8 cellular contexts compared by ENCODE assay signal in genomic region chr11:118911880-118912741, GRCh38. TPM values are rescaled to one million over a fixed set of nuclear protein-coding genes. Genes with fewer than 3 reads are reported as not detected.
DNase-seq lines count a peak whose midpoint lies in the region; ATAC-seq and TF ChIP-seq lines count a peak whose summit lies in the region.

No MANE protein-coding gene starts in this region.

- TF ChIP-seq POLR2A in prostate gland (IDR thresholded peaks at IDR 0.05): peak; percentile 57

- peak overlapping the region; percentile 95 for H3K27ac Mint-ChIP-seq in activated naive CD4-positive, alpha-beta T cell treated with anti-CD3 and anti-CD28 coated beads, Interleukin-2, amount 50 U/mL, for 24 hours

- peaks cover 83% of the 10 kb centered on the region for H3K4me1 Mint-ChIP-seq in activated naive CD4-positive, alpha-beta T cell treated with anti-CD3 and anti-CD28 coated beads, Interleukin-2, amount 50 U/mL, for 24 hours

- DNase-seq in GM03348 (ENCODE audit: low spot score) (peak; percentile 89), RWPE1 (ENCODE audit: low spot score) (peak; percentile 87), Right ventricle myocardium superior (peak; percentile 84), prostate gland (ENCODE audit: low spot score) (peak; percentile 86), upper lobe of right lung (peak; percentile 88), GM20000 (ENCODE audit: low spot score) (no peak)

- H3K4me1 ChIP-seq in prostate gland (replicated peaks) (peaks cover 79% of the 10 kb centered on the region), upper lobe of right lung (peaks cover 95% of the 10 kb centered on the region)

- H3K27me3 ChIP-seq in prostate gland (replicated peaks; ENCODE audit: insufficient read depth) (no peaks in the 10 kb centered on the region), upper lobe of right lung (no peaks in the 10 kb centered on the region)

- H3K36me3 Mint-ChIP-seq in activated naive CD4-positive, alpha-beta T cell treated with anti-CD3 and anti-CD28 coated beads, Interleukin-2, amount 50 U/mL, for 24 hours: no peaks in the 10 kb centered on the region

- ATAC-seq in Right ventricle myocardium superior (ENCODE audit: poor library complexity) (peak; percentile 34), upper lobe of right lung (peak; percentile 51), HG02885 (IDR thresholded peaks at IDR 0.05; ENCODE audit: poor library complexity, unreplicated experiment) (no peak)

- no peaks in the 10 kb centered on the region for H3K9me3 ChIP-seq in prostate gland
- no peaks in the 10 kb centered on the region for H3K9me3 ChIP-seq in upper lobe of right lung

- peak overlapping the region; percentile 100 for H3K27ac ChIP-seq in RWPE1
- peak overlapping the region; percentile 92 to 97 for H3K27ac ChIP-seq in prostate gland
- peak overlapping the region; percentile 86 for H3K27ac ChIP-seq in upper lobe of right lung

- intact Hi-C loops in Right ventricle myocardium superior (cut with DNase I) (no loop called here), prostate gland (cut with DNase I) (no loop called here), upper lobe of right lung (cut with DNase I) (no loop called here)

- H3K4me3 Mint-ChIP-seq in activated naive CD4-positive, alpha-beta T cell treated with anti-CD3 and anti-CD28 coated beads, Interleukin-2, amount 50 U/mL, for 24 hours: peak overlapping the region; percentile 77

- 7% methylated on average over 23 of the region's 23 CpGs for WGBS in prostate gland

- POLR2A ChIA-PET in RWPE1 (lab: Yijun Ruan, JAX; ENCODE audit: low non-redundant PET): interaction anchor here (0.6 to 2.0 kb wide), 4 partner anchors 10 to 121 kb away, joined by 4 to 14 read pairs (median 6); partner anchors contain the start of genes BCL9L and DDX6

- no peaks in the 10 kb centered on the region for H3K36me3 ChIP-seq in prostate gland
- H3K36me3 ChIP-seq in upper lobe of right lung: peaks cover 10% of the 10 kb centered on the region

- CTCF ChIA-PET in RWPE1 (lab: Yijun Ruan, JAX): interaction anchor here (0.7 to 3.4 kb wide), 5 partner anchors 16 to 710 kb away, joined by 3 to 16 read pairs (median 4); no protein-coding TSS in a partner anchor

- TF ChIP-seq CTCF in RWPE1 (conservative IDR thresholded peaks at IDR 0.05; ENCODE audit: low read depth) (no peak), prostate gland (IDR thresholded peaks at IDR 0.05) (no peak), upper lobe of right lung (IDR thresholded peaks at IDR 0.05) (no peak), GM20000 (IDR thresholded peaks at IDR 0.05; ENCODE audit: extremely low read depth, missing control alignments) (no peak)

- H3K4me3 ChIP-seq in prostate gland: no peak overlapping the region
- H3K4me3 ChIP-seq in upper lobe of right lung: peak overlapping the region; percentile 50

- H3K27me3 Mint-ChIP-seq in activated naive CD4-positive, alpha-beta T cell treated with anti-CD3 and anti-CD28 coated beads, Interleukin-2, amount 50 U/mL, for 24 hours: no peaks in the 10 kb centered on the region

- H3K9me3 Mint-ChIP-seq in activated naive CD4-positive, alpha-beta T cell treated with anti-CD3 and anti-CD28 coated beads, Interleukin-2, amount 50 U/mL, for 24 hours: no peaks in the 10 kb centered on the region

RNA-seq across cellular contexts. Expression of gene BCL9L, which starts 13.6 kb away (rescaled TPM):
- total RNA-seq in Right ventricle myocardium superior: 36.6 TPM
- total RNA-seq in prostate gland: 10 to 100 TPM; 46.6 to 56.8 TPM
- 62.5 TPM for total RNA-seq in upper lobe of right lung

RNA-seq across cellular contexts. Expression of gene CXCR5, which starts 28.4 kb away (rescaled TPM):
- total RNA-seq in Right ventricle myocardium superior: not detected
- under 1 TPM in 1 of 2 donors, not detected in 1; 0.17 TPM for total RNA-seq in prostate gland
- not detected for total RNA-seq in upper lobe of right lung

RNA-seq across cellular contexts. Expression of gene UPK2, which starts 44.0 kb away (rescaled TPM):
- total RNA-seq in Right ventricle myocardium superior (not detected), prostate gland (not detected), upper lobe of right lung (not detected)

RNA-seq across cellular contexts. Expression of gene FOXR1, which starts 59.5 kb away (rescaled TPM):
- total RNA-seq in Right ventricle myocardium superior (not detected), prostate gland (1 to 10 TPM in 1 of 2 donors, not detected in 1; 1.8 TPM), upper lobe of right lung (not detected)
